In the genomic region with DNA sequence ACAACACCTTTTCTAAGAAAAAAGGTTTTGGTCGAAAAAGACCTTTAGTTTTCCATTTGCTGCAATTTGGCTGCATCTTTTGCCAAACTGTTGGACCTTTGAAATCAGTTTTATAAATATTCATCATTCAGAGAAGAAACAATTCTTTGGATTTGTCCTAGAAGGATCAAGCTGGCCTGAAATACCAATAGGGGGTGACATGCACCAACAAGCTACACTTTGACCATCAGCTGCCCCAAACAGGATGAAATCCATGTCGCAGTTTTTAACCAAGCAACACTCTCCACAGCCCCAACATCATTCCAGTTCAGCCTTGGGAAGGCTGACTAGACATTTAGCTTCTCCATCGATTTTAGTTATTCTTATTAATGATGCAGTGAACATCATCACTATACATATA, we compare ENCODE assay signal across 19 cellular contexts. TPM values are rescaled to one million over a fixed set of nuclear protein-coding genes. Genes with fewer than 3 reads are reported as not detected.
DNase-seq lines count a peak whose midpoint lies in the region; ATAC-seq and TF ChIP-seq lines count a peak whose summit lies in the region.
"Had no signal": no experiment of that assay in that cellular context is flagged by ENCODE, and none has a peak within 500 bp of the region (broad histone marks: within the 10 kb centered on the region; RNA-seq: fewer than 3 reads in every experiment).

No MANE protein-coding gene starts in this region.

- CTCF ChIA-PET in HEK293T (lab: Yijun Ruan, JAX): no interaction called here

- H3K4me1 Mint-ChIP-seq in activated T-cell treated with anti-CD3 and anti-CD28 coated beads, Interleukin-2, amount 50 U/mL, for 72 hours (ENCODE audit: low read depth): peaks cover 6% of the 10 kb centered on the region

- H3K9me3 Mint-ChIP-seq in activated T-cell treated with anti-CD3 and anti-CD28 coated beads, Interleukin-2, amount 50 U/mL, for 72 hours: no peaks in the 10 kb centered on the region
- H3K9me3 Mint-ChIP-seq: activated naive CD8-positive, alpha-beta T cell treated with anti-CD3 and anti-CD28 coated beads, Interleukin-2, amount 10 ng/mL, durations not matched to agents 7 days and 5 days; activated T-cell treated with anti-CD3 and anti-CD28 coated beads, Interleukin-2, amount 50 U/mL, for 24 hours had no signal

- H3K4me3 Mint-ChIP-seq in activated T-cell treated with anti-CD3 and anti-CD28 coated beads, Interleukin-2, amount 50 U/mL, for 72 hours: no peak overlapping the region
- H3K4me3 Mint-ChIP-seq: activated naive CD8-positive, alpha-beta T cell treated with anti-CD3 and anti-CD28 coated beads, Interleukin-2, amount 10 ng/mL, durations not matched to agents 7 days and 5 days; activated T-cell treated with anti-CD3 and anti-CD28 coated beads, Interleukin-2, amount 50 U/mL, for 24 hours had no signal

- POLR2A ChIA-PET in HEK293T (lab: Yijun Ruan, JAX): interaction anchor here (2.5 kb wide), 1 partner anchor 9 kb away, joined by 18 read pairs; a partner anchor contains a TSS

- no peak for ATAC-seq in activated T-cell treated with anti-CD3 and anti-CD28 coated beads, Interleukin-2, amount 50 U/mL, for 72 hours (replicated peaks in 1 of 2)
- ATAC-seq in HG02763 (IDR thresholded peaks at IDR 0.05; ENCODE audit: unreplicated experiment) (no peak), GM19455 (IDR thresholded peaks at IDR 0.05; ENCODE audit: unreplicated experiment) (no peak)

- no peaks in the 10 kb centered on the region for H3K27me3 Mint-ChIP-seq in activated T-cell treated with anti-CD3 and anti-CD28 coated beads, Interleukin-2, amount 50 U/mL, for 72 hours (ENCODE audit: low read depth)
- H3K27me3 Mint-ChIP-seq: activated T-cell treated with anti-CD3 and anti-CD28 coated beads, Interleukin-2, amount 50 U/mL, for 24 hours had no signal

- DNase-seq in activated T-cell treated with anti-CD3 and anti-CD28 coated beads, Interleukin-2, amount 50 U/mL, for 72 hours: no peak
- DNase-seq in activated T-cell treated with anti-CD3 and anti-CD28 coated beads, Interleukin-2, amount 50 U/mL, for 1 hour: no peak
- DNase-seq in SK-MEL-5 (ENCODE audit: low read depth, low spot score): peak; percentile 52
- peak; percentile 36 for DNase-seq in fibroblast of peridontal ligament (ENCODE audit: extremely low read depth)
- DNase-seq in superior temporal gyrus (ENCODE audit: extremely low spot score): peak; percentile 67
- DNase-seq in HEK293T (ENCODE audit: extremely low spot score): no peak
- DNase-seq: activated CD4-positive, alpha-beta T cell treated with anti-CD3 and anti-CD28 coated beads for 48 hours; activated naive CD8-positive, alpha-beta T cell treated with anti-CD3 and anti-CD28 coated beads, Interleukin-2, amount 10 ng/mL, durations not matched to agents 7 days and 5 days; activated T-cell treated with anti-CD3 and anti-CD28 coated beads, Interleukin-2, amount 50 U/mL, for 24 hours; central memory CD4-positive, alpha-beta T cell; GF-D8; glutamatergic neuron; NCI-H1436; SIG-M5; stimulated activated CD4-positive, alpha-beta T cell treated with anti-CD3 and anti-CD28 coated beads, Interleukin-4, amount 100 ng/mL, for 24 hours; T1000; upper lobe of left lung had no signal

- in situ Hi-C loops in SK-MEL-5 (cut with HindIII; ENCODE audit: low pct_unique_long_range_greater_than_20kb, low sequenced_read_pairs): no loop called here

- H3K27ac Mint-ChIP-seq in activated T-cell treated with anti-CD3 and anti-CD28 coated beads, Interleukin-2, amount 50 U/mL, for 72 hours: peak overlapping the region; percentile 57
- H3K27ac Mint-ChIP-seq: activated naive CD8-positive, alpha-beta T cell treated with anti-CD3 and anti-CD28 coated beads, Interleukin-2, amount 10 ng/mL, durations not matched to agents 7 days and 5 days; activated T-cell treated with anti-CD3 and anti-CD28 coated beads, Interleukin-2, amount 50 U/mL, for 24 hours had no signal

- no peaks in the 10 kb centered on the region for H3K36me3 Mint-ChIP-seq in activated T-cell treated with anti-CD3 and anti-CD28 coated beads, Interleukin-2, amount 50 U/mL, for 72 hours (ENCODE audit: insufficient read depth in 2 of 2)

TF ChIP-seq in HEK293T, 16 proteins besides CTCF, POLR2A, EP300 and RAD21:
- no peak for TF ChIP-seq HDGF (IDR thresholded peaks at IDR 0.05; ENCODE audit: borderline replicate concordance)
- no peak for TF ChIP-seq FOXK2 (IDR thresholded peaks at IDR 0.05)
- no peak for TF ChIP-seq SP1 (IDR thresholded peaks at IDR 0.05)
- TF ChIP-seq ELF4 (IDR thresholded peaks at IDR 0.05): no peak
- TF ChIP-seq LEF1 (IDR thresholded peaks at IDR 0.05; ENCODE audit: borderline replicate concordance): no peak
- TF ChIP-seq TARDBP (IDR thresholded peaks at IDR 0.05): no peak
- no peak for TF ChIP-seq FOXM1 (IDR thresholded peaks at IDR 0.05; ENCODE audit: borderline replicate concordance)
- TF ChIP-seq, protein P1, sequence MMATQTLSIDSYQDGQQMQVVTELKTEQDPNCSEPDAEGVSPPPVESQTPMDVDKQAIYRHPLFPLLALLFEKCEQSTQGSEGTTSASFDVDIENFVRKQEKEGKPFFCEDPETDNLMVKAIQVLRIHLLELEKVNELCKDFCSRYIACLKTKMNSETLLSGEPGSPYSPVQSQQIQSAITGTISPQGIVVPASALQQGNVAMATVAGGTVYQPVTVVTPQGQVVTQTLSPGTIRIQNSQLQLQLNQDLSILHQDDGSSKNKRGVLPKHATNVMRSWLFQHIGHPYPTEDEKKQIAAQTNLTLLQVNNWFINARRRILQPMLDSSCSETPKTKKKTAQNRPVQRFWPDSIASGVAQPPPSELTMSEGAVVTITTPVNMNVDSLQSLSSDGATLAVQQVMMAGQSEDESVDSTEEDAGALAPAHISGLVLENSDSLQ (IDR thresholded peaks at IDR 0.05): no peak

RNA-seq across cellular contexts. Expression of a gene that starts 9.8 kb away (rescaled TPM):
- 1,000 to 10,000 TPM; 2,452 to 2,630 TPM for total RNA-seq in activated T-cell treated with anti-CD3 and anti-CD28 coated beads, Interleukin-2, amount 50 U/mL, for 72 hours
- total RNA-seq in SK-MEL-5 (2014; rRNA removed; shearing (Covaris generic)): 2,511 and 2,872 TPM in 2 replicates
- 3,681 and 4,264 TPM in 2 replicates for polyA plus RNA-seq in SK-MEL-5 (2015; cell fraction: cytosol; rRNA removed)
- polyA plus RNA-seq in SK-MEL-5 (2015; cell fraction: nucleus; rRNA removed): 675 and 792 TPM in 2 replicates

RNA-seq across cellular contexts. Expression of a gene that starts 9.9 kb away (rescaled TPM):
- total RNA-seq in activated T-cell treated with anti-CD3 and anti-CD28 coated beads, Interleukin-2, amount 50 U/mL, for 72 hours: 1 to 10 TPM; 2.5 to 3.6 TPM
- total RNA-seq in SK-MEL-5 (2014; rRNA removed; shearing (Covaris generic)): 15.1 and 16.2 TPM in 2 replicates
- polyA plus RNA-seq in SK-MEL-5 (2015; cell fraction: cytosol; rRNA removed): 9.3 and 13.0 TPM in 2 replicates
- polyA plus RNA-seq in SK-MEL-5 (2015; cell fraction: nucleus; rRNA removed): 3.9 and 10.6 TPM in 2 replicates

RNA-seq across cellular contexts. Expression of a gene that starts 18.4 kb away (rescaled TPM):
- 1 to 10 TPM; 5.6 to 8.7 TPM for total RNA-seq in activated T-cell treated with anti-CD3 and anti-CD28 coated beads, Interleukin-2, amount 50 U/mL, for 72 hours
- 26.9 and 33.3 TPM in 2 replicates for total RNA-seq in SK-MEL-5 (2014; rRNA removed; shearing (Covaris generic))
- 18.7 and 24.3 TPM in 2 replicates for polyA plus RNA-seq in SK-MEL-5 (2015; cell fraction: cytosol; rRNA removed)
- polyA plus RNA-seq in SK-MEL-5 (2015; cell fraction: nucleus; rRNA removed): 9.7 and 16.2 TPM in 2 replicates

Comparison
In these comparisons a context has a peak if more than half of its experiments do, and no peak if none do; other contexts are left out.
1. DNase-seq: peak in SK-MEL-5 (single experiment), fibroblast of peridontal ligament (single experiment) and superior temporal gyrus (single experiment); none in activated T-cell treated with anti-CD3 and anti-CD28 coated beads, Interleukin-2, amount 50 U/mL, for 72 hours (0 of 2), activated T-cell treated with anti-CD3 and anti-CD28 coated beads, Interleukin-2, amount 50 U/mL, for 1 hour (single experiment) and HEK293T (single experiment).